Comparison of ENCODE assay signal across 8 cellular contexts in genomic region chr12:64759035-64759894, GRCh38.
A peak's percentile ranks its signal among the peaks of the same experiment; 100 is the strongest.
DNase-seq lines count a peak whose midpoint lies in the region; ATAC-seq and TF ChIP-seq lines count a peak whose summit lies in the region.

GNS (minus strand) TSS chr12:64759406; CDS start chr12:64759276, 130 bp downstream.

- TF ChIP-seq CTCF in AG04449 (IDR thresholded peaks at IDR 0.05; ENCODE audit: insufficient read depth, low read length, missing control alignments): no peak

- CTCF ChIA-PET in AG04449 (lab: Yijun Ruan, JAX): interaction anchor here (1.0 to 1.3 kb wide), 3 partner anchors 36 to 211 kb away, joined by 3 to 6 read pairs (median 3); no protein-coding TSS in a partner anchor

- DNase-seq in AG04449 (ENCODE audit: low read depth, low spot score) (peak; percentile 45), NCI-H345 (lab: John Stamatoyannopoulos, UW) (peak; percentile 95), iris pigment epithelial cell (ENCODE audit: low read depth) (peak; percentile 93)
- peak; percentile 79 to 93 (median 85) for DNase-seq in activated CD4-positive, CD25-positive, alpha-beta regulatory T cell (lab: John Stamatoyannopoulos, UW)
- DNase-seq in central memory CD4-positive, alpha-beta T cell: peak; percentile 86
- DNase-seq in stimulated activated CD4-positive, alpha-beta T cell treated with anti-CD3 and anti-CD28 coated beads, Interleukin-12 subunit alpha, Interleukin-12 subunit beta, amount 100 ng/mL, for 24 hours (ENCODE audit: low read depth in 2 of 2): peak; percentile 93 to 95

- POLR2A ChIA-PET in AG04449 (lab: Yijun Ruan, JAX): no interaction called here

- H3K4me3 ChIP-seq in AG04449 (ENCODE audit: low read depth, low read length): peak within 1 kb of the TSS; percentile 94

- ATAC-seq in GM18907 (IDR thresholded peaks at IDR 0.05; ENCODE audit: unreplicated experiment) (peak; percentile 81), HG03175 (IDR thresholded peaks at IDR 0.05; ENCODE audit: unreplicated experiment) (peak; percentile 88)

Comparison
In these comparisons a context has a peak if more than half of its experiments do, and no peak if none do; other contexts are left out.
1. Peak in every context shown above with its lines: DNase-seq, ATAC-seq and H3K4me3 ChIP-seq.
2. DNase-seq: peak in every context shown above with its lines; median percentile 95 in NCI-H345; 94 in stimulated activated CD4-positive, alpha-beta T cell treated with anti-CD3 and anti-CD28 coated beads, Interleukin-12 subunit alpha, Interleukin-12 subunit beta, amount 100 ng/mL, for 24 hours; 93 in iris pigment epithelial cell; 86 in central memory CD4-positive, alpha-beta T cell; 85 in activated CD4-positive, CD25-positive, alpha-beta regulatory T cell; 45 in AG04449.